27 cellular contexts compared by ENCODE assay signal in the genomic region with DNA sequence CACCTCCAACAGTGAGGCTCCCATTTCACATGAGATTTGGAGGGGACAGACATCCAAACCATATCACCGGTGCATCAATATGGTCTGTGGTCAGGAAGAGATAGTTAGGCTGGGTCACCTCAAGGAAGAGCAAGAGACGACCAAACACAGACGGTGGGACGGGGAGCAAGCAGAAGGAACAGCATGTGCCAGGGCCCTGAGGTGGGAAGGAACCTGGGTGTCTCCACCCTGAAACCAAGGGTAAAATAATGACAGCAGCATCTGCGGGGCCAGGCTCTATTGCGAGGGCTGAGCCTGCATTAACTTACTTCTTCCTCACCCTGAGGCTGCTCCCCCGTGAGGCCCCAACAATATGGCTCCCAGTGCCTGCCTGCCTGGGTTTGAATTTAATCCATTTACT. TPM values are rescaled to one million over a fixed set of nuclear protein-coding genes. Genes with fewer than 3 reads are reported as not detected.
"Had no signal": no experiment of that assay in that cellular context is flagged by ENCODE, and none has a peak within 500 bp of the region (broad histone marks: within the 10 kb centered on the region; RNA-seq: fewer than 3 reads in every experiment).

No MANE protein-coding gene starts in this region.

- ATAC-seq: activated CD4-positive, CD25-positive, alpha-beta regulatory T cell treated with anti-CD3 and anti-CD28 coated beads, Interleukin-2, amount 50 U/mL, for 24 hours; activated CD8-positive, alpha-beta T cell treated with anti-CD3 and anti-CD28 coated beads, Interleukin-2, amount 10 ng/mL, durations not matched to agents 7 days and 5 days had no signal

- H3K36me3 Mint-ChIP-seq: activated naive CD8-positive, alpha-beta T cell treated with anti-CD3 and anti-CD28 coated beads for 36 hours; IgD-negative memory B cell had no signal

- H3K27ac ChIP-seq: KMS-11, Peyer's patch, RWPE1 had no signal

- H3K27ac Mint-ChIP-seq: activated CD8-positive, alpha-beta T cell treated with anti-CD3 and anti-CD28 coated beads, Interleukin-2, amount 10 ng/mL, durations not matched to agents 7 days and 5 days; activated naive CD8-positive, alpha-beta T cell treated with anti-CD3 and anti-CD28 coated beads for 36 hours; T-helper 1 cell treated with Interleukin-12 subunit alpha and Interleukin-12 subunit beta and Interleukin-4 antibody, amounts not matched to agents 30 μg/mL and 1 μg/mL, for 36 hours had no signal

- H3K4me3 Mint-ChIP-seq: activated CD8-positive, alpha-beta T cell treated with anti-CD3 and anti-CD28 coated beads, Interleukin-2, amount 10 ng/mL, durations not matched to agents 7 days and 5 days; activated naive CD8-positive, alpha-beta T cell treated with anti-CD3 and anti-CD28 coated beads for 36 hours; IgD-negative memory B cell; T-helper 1 cell treated with Interleukin-12 subunit alpha and Interleukin-12 subunit beta and Interleukin-4 antibody, amounts not matched to agents 30 μg/mL and 1 μg/mL, for 36 hours had no signal

- H3K4me3 ChIP-seq: Peyer's patch had no signal

- H3K4me1 Mint-ChIP-seq: activated naive CD8-positive, alpha-beta T cell treated with anti-CD3 and anti-CD28 coated beads for 36 hours; IgD-negative memory B cell had no signal

- DNase-seq: activated CD4-positive, alpha-beta T cell treated with anti-CD3 and anti-CD28 coated beads for 48 hours; activated CD4-positive, alpha-beta T cell treated with anti-CD3 and anti-CD28 coated beads, Interleukin-2, amount 50 U/mL, for 4 hours; activated CD8-positive, alpha-beta memory T cell treated with anti-CD3 and anti-CD28 coated beads, Interleukin-2, amount 50 U/mL, for 48 hours; activated CD8-positive, alpha-beta T cell treated with anti-CD3 and anti-CD28 coated beads, Interleukin-2, amount 10 ng/mL, durations not matched to agents 7 days and 5 days; activated effector memory CD4-positive, alpha-beta T cell treated with Interleukin-2 at 50 U/mL for 16 hours; activated naive CD4-positive, alpha-beta T cell treated with Interleukin-2 at 50 U/mL for 16 hours; activated naive CD8-positive, alpha-beta T cell treated with anti-CD3 and anti-CD28 coated beads for 36 hours; activated T-cell treated with anti-CD3 and anti-CD28 coated beads, Interleukin-2, amount 50 U/mL, for 1 hour; NCI-H1105 treated with DMSO at 0.1 percent for 48 hours; NCI-H1436 treated with DMSO at 0.1 percent for 48 hours; NCI-H187; NCI-H2081; NCI-H510A treated with DMSO at 0.1 percent for 48 hours; NCI-H69; NK-92 treated with Interleukin-12 subunit alpha and Interleukin-12 subunit beta, amount 100 ng/mL, for 24 hours; OCI-M1; SHP77 treated with DMSO at 0.1 percent for 48 hours had no signal

- H3K36me3 ChIP-seq: Peyer's patch had no signal

- H3K9ac ChIP-seq: KMS-11 had no signal

- H3K4me2 ChIP-seq: KMS-11 had no signal

- H3K27me3 ChIP-seq: Peyer's patch had no signal

- H3K4me1 ChIP-seq: Peyer's patch had no signal

RNA-seq across cellular contexts. Expression of a gene that starts 8.9 kb away (rescaled TPM):
- total RNA-seq: cardiac septum, SK-MEL-5 had no signal

RNA-seq across cellular contexts. Expression of a gene that starts 9.9 kb away (rescaled TPM):
- total RNA-seq: activated CD8-positive, alpha-beta T cell treated with anti-CD3 and anti-CD28 coated beads, Interleukin-2, amount 10 ng/mL, durations not matched to agents 7 days and 5 days; activated naive CD8-positive, alpha-beta T cell treated with anti-CD3 and anti-CD28 coated beads for 36 hours; cardiac septum; MCF 10A; Peyer's patch; SK-MEL-5 had no signal
- polyA plus RNA-seq: adipose tissue, IgD-negative memory B cell had no signal

RNA-seq across cellular contexts. Expression of a gene that starts 20.8 kb away (rescaled TPM):
- total RNA-seq: activated CD8-positive, alpha-beta T cell treated with anti-CD3 and anti-CD28 coated beads, Interleukin-2, amount 10 ng/mL, durations not matched to agents 7 days and 5 days; cardiac septum; MCF 10A; Peyer's patch had no signal
- polyA plus RNA-seq: adipose tissue, IgD-negative memory B cell had no signal

RNA-seq across cellular contexts. Expression of a gene that starts 21.9 kb away (rescaled TPM):
- total RNA-seq: cardiac septum, SK-MEL-5 had no signal
- polyA plus RNA-seq: IgD-negative memory B cell had no signal
